ENCODE assay signal across 14 cellular contexts in genomic region chr11:93689166-93689734, GRCh38. TPM values are rescaled to one million over a fixed set of nuclear protein-coding genes. Genes with fewer than 3 reads are reported as not detected.
DNase-seq lines count a peak whose midpoint lies in the region; ATAC-seq, FAIRE-seq and TF ChIP-seq lines count a peak whose summit lies in the region.
"Had no signal": no experiment of that assay in that cellular context is flagged by ENCODE, and none has a peak within 500 bp of the region (broad histone marks: within the 10 kb centered on the region; RNA-seq: fewer than 3 reads in every experiment).

No MANE protein-coding gene starts in this region.

- no peak overlapping the region for H3K4me3 ChIP-seq in mammary epithelial cell (replicated peaks in 1 of 3; ENCODE audit: insufficient read depth in 1 of 3, low read depth in 2 of 3, low read length in 3 of 3)
- H3K4me3 ChIP-seq in SK-N-SH (ENCODE audit: low read depth in 2 of 2, low read length in 1 of 2), result no peak overlapping the region
- H3K4me3 ChIP-seq: skin epidermis, testis had no signal

- H3K4me2 ChIP-seq in mammary epithelial cell (ENCODE audit: insufficient read depth, low read depth, low read length) (no peak overlapping the region), SK-N-SH (no peak overlapping the region)

- no peaks in the 10 kb centered on the region for H3F3A ChIP-seq in SK-N-SH (replicated peaks; ENCODE audit: insufficient read depth)

- no peaks in the 10 kb centered on the region for H3K27me3 Mint-ChIP-seq in MCF 10A (ENCODE audit: insufficient read depth, unreplicated experiment)
- H3K27me3 Mint-ChIP-seq in T-helper 2 cell treated with Interferon-gamma antibody and Interleukin-4, amounts not matched to agents 5 μg/mL and 100 μg/mL, for 36 hours (ENCODE audit: low read depth), result no peaks in the 10 kb centered on the region
- no peaks in the 10 kb centered on the region for H3K27me3 Mint-ChIP-seq in stimulated activated memory B cell treated with anti-CD40 and anti-IgM and Interleukin-4, amounts not matched to agents 10 μg/mL and 1 μg/mL and 100 μg/mL, for 72 hours

- H3K79me2 ChIP-seq in mammary epithelial cell (ENCODE audit: insufficient read depth, low read length) (no peaks in the 10 kb centered on the region), SK-N-SH (ENCODE audit: insufficient read depth) (no peaks in the 10 kb centered on the region)

- no peak overlapping the region for H3K9ac ChIP-seq in mammary epithelial cell (ENCODE audit: insufficient read depth, low read length)
- no peak overlapping the region for H3K9ac ChIP-seq in SK-N-SH

- POLR2A ChIA-PET in MCF 10A (lab: Yijun Ruan, JAX), result no interaction called here
- POLR2A ChIA-PET in RWPE1 (lab: Yijun Ruan, JAX; ENCODE audit: low non-redundant PET), result no interaction called here
- POLR2A ChIA-PET in SK-N-SH (lab: Yijun Ruan, JAX), result no interaction called here

- no peak for TF ChIP-seq RAD21 in SK-N-SH (IDR thresholded peaks at IDR 0.05; ENCODE audit: low read length)

- H2AFZ ChIP-seq in mammary epithelial cell (ENCODE audit: low read depth, low read length), result no peak overlapping the region
- H2AFZ ChIP-seq in SK-N-SH (ENCODE audit: low read depth), result no peak overlapping the region

- DNase-seq in MCF 10A (ENCODE audit: unreplicated experiment), result no peak
- no peak for DNase-seq in mammary epithelial cell
- peak; percentile 47 for DNase-seq in T-helper 2 cell treated with Interferon-gamma antibody and Interleukin-4, amounts not matched to agents 5 μg/mL and 100 μg/mL, for 36 hours (ENCODE audit: low spot score)
- DNase-seq in H54 (ENCODE audit: insufficient read length, low spot score), result no peak
- no peak for DNase-seq in RWPE1 (ENCODE audit: low spot score)
- DNase-seq in SK-N-SH, result no peak
- DNase-seq: endodermal cell, hypothalamus, NCI-H510A, testis had no signal

- H3K9me3 ChIP-seq in mammary epithelial cell (replicated peaks; ENCODE audit: insufficient read depth, low read length) (no peaks in the 10 kb centered on the region), SK-N-SH (no peaks in the 10 kb centered on the region)
- H3K9me3 ChIP-seq: testis had no signal

- no peak for FAIRE-seq in H54 (lab: Jason Lieb, UNC)
- FAIRE-seq: H1 had no signal

- H3K4me1 Mint-ChIP-seq in MCF 10A (ENCODE audit: insufficient read depth, unreplicated experiment), result peaks cover 10% of the 10 kb centered on the region
- H3K4me1 Mint-ChIP-seq in T-helper 2 cell treated with Interferon-gamma antibody and Interleukin-4, amounts not matched to agents 5 μg/mL and 100 μg/mL, for 36 hours (ENCODE audit: low read depth), result peaks cover 18% of the 10 kb centered on the region
- peaks cover 12% of the 10 kb centered on the region for H3K4me1 Mint-ChIP-seq in stimulated activated memory B cell treated with anti-CD40 and anti-IgM and Interleukin-4, amounts not matched to agents 10 μg/mL and 1 μg/mL and 100 μg/mL, for 72 hours
- H3K4me1 Mint-ChIP-seq: endodermal cell had no signal

- TF ChIP-seq EP300 in SK-N-SH (IDR thresholded peaks at IDR 0.05; ENCODE audit: borderline replicate concordance in 1 of 2, low read depth in 1 of 2, low read length in 1 of 2), result no peak

- H3K36me3 ChIP-seq in mammary epithelial cell (ENCODE audit: insufficient read depth, low read length) (peaks cover 40% of the 10 kb centered on the region), SK-N-SH (replicated peaks in 1 of 2; ENCODE audit: control insufficient read depth in 1 of 2, insufficient read depth in 2 of 2, low read length in 1 of 2) (peaks cover 62 to 67% of the 10 kb centered on the region in 2 experiments)

- intact Hi-C loops in MCF 10A (cut with micrococcal nuclease), result no loop called here
- intact Hi-C loops in mammary epithelial cell (cut with micrococcal nuclease), result no loop called here

- CTCF ChIA-PET in MCF 10A (lab: Yijun Ruan, JAX), result interaction anchor here (0.6 to 1.0 kb wide), 3 partner anchors 24 to 425 kb away, joined by 3 read pairs; no protein-coding TSS in a partner anchor
- CTCF ChIA-PET in mammary epithelial cell (lab: Charles Lee; ENCODE audit: low non-redundant PET), result no interaction called here
- CTCF ChIA-PET in RWPE1 (lab: Yijun Ruan, JAX), result no interaction called here
- CTCF ChIA-PET in SK-N-SH (lab: Yijun Ruan, JAX), result no interaction called here

- H3K4me3 Mint-ChIP-seq in MCF 10A (ENCODE audit: unreplicated experiment), result no peak overlapping the region
- H3K4me3 Mint-ChIP-seq in T-helper 2 cell treated with Interferon-gamma antibody and Interleukin-4, amounts not matched to agents 5 μg/mL and 100 μg/mL, for 36 hours, result no peak overlapping the region
- H3K4me3 Mint-ChIP-seq in stimulated activated memory B cell treated with anti-CD40 and anti-IgM and Interleukin-4, amounts not matched to agents 10 μg/mL and 1 μg/mL and 100 μg/mL, for 72 hours, result no peak overlapping the region
- H3K4me3 Mint-ChIP-seq: endodermal cell had no signal

- TF ChIP-seq POLR2A in H54 (IDR thresholded peaks at IDR 0.05; ENCODE audit: low read depth, low read length), result no peak

- BruUV-seq in MCF 10A (replicated peaks; lab: Mats Ljungman, UMichigan) (no TSS peak), mammary epithelial cell (replicated peaks; lab: Mats Ljungman, UMichigan) (no TSS peak)

- H3K36me3 Mint-ChIP-seq in MCF 10A (ENCODE audit: insufficient read depth, unreplicated experiment), result peaks cover 66% of the 10 kb centered on the region
- peaks cover 56% of the 10 kb centered on the region for H3K36me3 Mint-ChIP-seq in T-helper 2 cell treated with Interferon-gamma antibody and Interleukin-4, amounts not matched to agents 5 μg/mL and 100 μg/mL, for 36 hours (ENCODE audit: low read depth)
- peaks cover 60% of the 10 kb centered on the region for H3K36me3 Mint-ChIP-seq in stimulated activated memory B cell treated with anti-CD40 and anti-IgM and Interleukin-4, amounts not matched to agents 10 μg/mL and 1 μg/mL and 100 μg/mL, for 72 hours

- H3K4me1 ChIP-seq in mammary epithelial cell (ENCODE audit: insufficient read depth, low read length) (no peaks in the 10 kb centered on the region), SK-N-SH (ENCODE audit: control insufficient read depth in 1 of 2, insufficient read depth in 2 of 2, low read depth in 1 of 2, low read length in 1 of 2) (no peaks in the 10 kb centered on the region)
- H3K4me1 ChIP-seq: testis had no signal

- H3K27ac ChIP-seq in mammary epithelial cell (ENCODE audit: insufficient read depth, low read depth, low read length), result no peak overlapping the region
- H3K27ac ChIP-seq in RWPE1, result no peak overlapping the region
- H3K27ac ChIP-seq in SK-N-SH (ENCODE audit: low read depth in 2 of 2, low read length in 1 of 2), result no peak overlapping the region
- H3K27ac ChIP-seq: skin epidermis, testis had no signal

- dilution Hi-C loops in mammary epithelial cell (cut with HindIII; ENCODE audit: low sequenced_read_pairs), result no loop called here

- no peak for TF ChIP-seq CTCF in MCF 10A (IDR thresholded peaks at IDR 0.05; ENCODE audit: unreplicated experiment)
- no peak for TF ChIP-seq CTCF in mammary epithelial cell (conservative IDR thresholded peaks at IDR 0.05 in 1 of 2, IDR thresholded peaks at IDR 0.05 in 1 of 2; ENCODE audit: extremely low read depth in 1 of 2, insufficient read depth in 1 of 2, low read depth in 1 of 2, low read length in 2 of 2)
- no peak for TF ChIP-seq CTCF in RWPE1 (conservative IDR thresholded peaks at IDR 0.05; ENCODE audit: low read depth)
- TF ChIP-seq CTCF in SK-N-SH (IDR thresholded peaks at IDR 0.05), result no peak

- peaks cover 3% of the 10 kb centered on the region; the same call in 1 of the 2 replicates for H3K9me2 ChIP-seq in SK-N-SH

- no peaks in the 10 kb centered on the region for H4K20me1 ChIP-seq in mammary epithelial cell (ENCODE audit: insufficient read depth, low read length)
- H4K20me1 ChIP-seq in SK-N-SH (ENCODE audit: insufficient read depth), result no peaks in the 10 kb centered on the region

- peak; percentile 77 for ATAC-seq in HG02678 (IDR thresholded peaks at IDR 0.05; ENCODE audit: unreplicated experiment)
- peak; percentile 66 for ATAC-seq in stimulated activated memory B cell treated with anti-CD40 and anti-IgM and Interleukin-4, amounts not matched to agents 10 μg/mL and 1 μg/mL and 100 μg/mL, for 72 hours

- in situ Hi-C loops in mammary epithelial cell (cut with MboI; ENCODE audit: low sequenced_read_pairs in 2 of 2), result no loop called here

- H3K27ac Mint-ChIP-seq in MCF 10A (ENCODE audit: low read depth, unreplicated experiment), result peak overlapping the region; percentile 54
- peak overlapping the region; percentile 44 for H3K27ac Mint-ChIP-seq in T-helper 2 cell treated with Interferon-gamma antibody and Interleukin-4, amounts not matched to agents 5 μg/mL and 100 μg/mL, for 36 hours
- peak overlapping the region; percentile 17 for H3K27ac Mint-ChIP-seq in stimulated activated memory B cell treated with anti-CD40 and anti-IgM and Interleukin-4, amounts not matched to agents 10 μg/mL and 1 μg/mL and 100 μg/mL, for 72 hours
- H3K27ac Mint-ChIP-seq: endodermal cell had no signal

- no peaks in the 10 kb centered on the region for H3K9me3 Mint-ChIP-seq in MCF 10A (ENCODE audit: unreplicated experiment)
- no peaks in the 10 kb centered on the region for H3K9me3 Mint-ChIP-seq in T-helper 2 cell treated with Interferon-gamma antibody and Interleukin-4, amounts not matched to agents 5 μg/mL and 100 μg/mL, for 36 hours
- no peaks in the 10 kb centered on the region for H3K9me3 Mint-ChIP-seq in stimulated activated memory B cell treated with anti-CD40 and anti-IgM and Interleukin-4, amounts not matched to agents 10 μg/mL and 1 μg/mL and 100 μg/mL, for 72 hours
- H3K9me3 Mint-ChIP-seq: endodermal cell had no signal

- WGBS in mammary epithelial cell (ENCODE audit: low coverage, missing lambda C conversion rate), result 44% methylated on average over 2 of the region's 2 CpGs
- 71% methylated on average over 2 of the region's 2 CpGs for WGBS in SK-N-SH (ENCODE audit: low lambda C conversion rate)

- H3K27me3 ChIP-seq in mammary epithelial cell (ENCODE audit: insufficient read depth, low read length) (no peaks in the 10 kb centered on the region), SK-N-SH (ENCODE audit: insufficient read depth) (no peaks in the 10 kb centered on the region)
- H3K27me3 ChIP-seq: testis had no signal

RNA-seq across cellular contexts. Expression of gene CEP295, which starts 27.8 kb away (rescaled TPM):
- total RNA-seq in MCF 10A (2022), result 9.5 and 11.1 TPM in 2 replicates
- total RNA-seq in mammary epithelial cell, result 10 to 100 TPM; 13.0 to 18.3 TPM
- polyA plus RNA-seq in mammary epithelial cell, result 6.9 TPM
- 13.0 TPM for polyA minus RNA-seq in mammary epithelial cell
- polyA plus RNA-seq in SK-N-SH (2012; rRNA removed), result 4.3 and 6.0 TPM in 2 replicates
- 5.4 TPM in 2 replicates for polyA plus RNA-seq in SK-N-SH (2012; cell fraction: cytosol; rRNA removed)
- polyA plus RNA-seq in SK-N-SH (2012; cell fraction: nucleus; rRNA removed), result 6.6 and 13.9 TPM in 2 replicates

RNA-seq across cellular contexts. Expression of gene TAF1D, which starts 52.0 kb away (rescaled TPM):
- total RNA-seq in MCF 10A (2022), result 165 and 212 TPM in 2 replicates
- 100 to 1,000 TPM; 167 to 198 TPM for total RNA-seq in mammary epithelial cell
- polyA plus RNA-seq in mammary epithelial cell, result 41.8 TPM
- 39.2 TPM for polyA minus RNA-seq in mammary epithelial cell
- polyA plus RNA-seq in SK-N-SH (2012; rRNA removed), result 56.7 and 76.9 TPM in 2 replicates
- polyA plus RNA-seq in SK-N-SH (2012; cell fraction: cytosol; rRNA removed), result 56.1 and 91.9 TPM in 2 replicates
- 97.7 and 213 TPM in 2 replicates for polyA plus RNA-seq in SK-N-SH (2012; cell fraction: nucleus; rRNA removed)

RNA-seq across cellular contexts. Expression of gene C11orf54, which starts 52.2 kb away (rescaled TPM):
- total RNA-seq in MCF 10A (2022) (13.8 and 23.1 TPM in 2 replicates), mammary epithelial cell (10 to 100 TPM in 1 of 2 donors, 1 to 10 TPM in 1; 8.2 to 10.2 TPM)
- polyA plus RNA-seq in mammary epithelial cell (2.6 TPM), SK-N-SH (2012; rRNA removed) (7.7 and 12.4 TPM in 2 replicates)
- polyA minus RNA-seq in mammary epithelial cell, result not detected
- 11.9 and 15.0 TPM in 2 replicates for polyA plus RNA-seq in SK-N-SH (2012; cell fraction: cytosol; rRNA removed)
- 7.8 and 14.5 TPM in 2 replicates for polyA plus RNA-seq in SK-N-SH (2012; cell fraction: nucleus; rRNA removed)
